ENCODE assay signal across 8 cellular contexts in genomic region chr7:22499888-22500689, GRCh38. TPM values are rescaled to one million over a fixed set of nuclear protein-coding genes. Genes with fewer than 3 reads are reported as not detected.
DNase-seq lines count a peak whose midpoint lies in the region; ATAC-seq and TF ChIP-seq lines count a peak whose summit lies in the region.
"Not testable (repeated sequence)": the region's sequence is repeated elsewhere in the genome, so short reads cannot be mapped to it uniquely, and the experiment has no call there.

STEAP1B (minus strand) TSS chr7:22500188; CDS start chr7:22494855, 5,333 bp downstream.

- not testable (repeated sequence) for H3K9ac ChIP-seq in parathyroid adenoma

- H3K36me3 ChIP-seq in GM06990 (ENCODE audit: control insufficient read depth, insufficient read depth, low read length); HEK293 (ENCODE audit: control insufficient read depth in 2 of 2, insufficient read depth in 1 of 2, low read length in 2 of 2); adrenal gland (replicated peaks in 1 of 2); heart left ventricle; parathyroid adenoma (ENCODE audit: control insufficient read depth, insufficient read depth, low read length); suprapubic skin: not testable (repeated sequence)

- H3K27me3 ChIP-seq in GM06990 (replicated peaks; ENCODE audit: control insufficient read depth, insufficient read depth, low read length); adrenal gland; parathyroid adenoma (ENCODE audit: control insufficient read depth, insufficient read depth, low read length); suprapubic skin: not testable (repeated sequence)
- H3K27me3 ChIP-seq in heart left ventricle: peaks cover 0 to 12% (median 0%) of the 10 kb centered on the region in 9 donors

- intact Hi-C loops in adrenal gland (cut with DNase I); heart left ventricle (cut with DNase I): not testable (repeated sequence)

- peak; percentile 81 for TF ChIP-seq CTCF in GM06990 (IDR thresholded peaks at IDR 0.05; ENCODE audit: insufficient read depth, low read length, poor library complexity, severe bottlenecking)
- TF ChIP-seq CTCF in HEK293 (tag by site-specific recombination; IDR thresholded peaks at IDR 0.05): not testable (repeated sequence)
- peak; percentile 86 for TF ChIP-seq CTCF in LNCaP clone FGC (IDR thresholded peaks at IDR 0.05; ENCODE audit: control insufficient read depth, extremely low read depth, insufficient read depth)
- peak; percentile 27 to 73 (median 59) for TF ChIP-seq CTCF in adrenal gland (IDR thresholded peaks at IDR 0.05)
- TF ChIP-seq CTCF in heart left ventricle (IDR thresholded peaks at IDR 0.05): peak; percentile 67 to 93 (median 81)
- peak; percentile 38 for TF ChIP-seq CTCF in parathyroid adenoma (IDR thresholded peaks at IDR 0.05)
- TF ChIP-seq CTCF in suprapubic skin (IDR thresholded peaks at IDR 0.05): peak; percentile 29 to 92

- not testable (repeated sequence) for H3K9me3 ChIP-seq in HEK293 (ENCODE audit: control insufficient read depth, insufficient read depth, low read depth, low read length); adrenal gland (replicated peaks in 1 of 3); heart left ventricle; parathyroid adenoma (ENCODE audit: control insufficient read depth, low read length); suprapubic skin

- H3K4me1 ChIP-seq in HEK293 (ENCODE audit: control insufficient read depth, insufficient read depth, low read length); adrenal gland (replicated peaks in 1 of 2); heart left ventricle; parathyroid adenoma; suprapubic skin: not testable (repeated sequence)

- not testable (repeated sequence) for TF ChIP-seq POLR2A in adrenal gland (IDR thresholded peaks at IDR 0.05); heart left ventricle (IDR thresholded peaks at IDR 0.05); suprapubic skin (IDR thresholded peaks at IDR 0.05)

- CTCF ChIA-PET in HEK293 (lab: Yijun Ruan, JAX): interaction anchor here (0.6 to 3.0 kb wide), 7 partner anchors 10 to 1401 kb away, joined by 3 to 25 read pairs (median 3); no protein-coding TSS in a partner anchor

- POLR2A ChIA-PET in HEK293 (lab: Yijun Ruan, JAX): not testable (repeated sequence)

- H3K27ac ChIP-seq in HEK293 (ENCODE audit: extremely low read depth, low read depth, low read length); adrenal gland; heart left ventricle; parathyroid adenoma; suprapubic skin: not testable (repeated sequence)

- H3K79me2 ChIP-seq in parathyroid adenoma: not testable (repeated sequence)

- 7 to 24% (median 12%) methylated on average over 12 to 55 of the region's 55 CpGs for WGBS in adrenal gland, 4 donors
- 7 to 17% (median 10%) methylated on average over 26 to 55 of the region's 55 CpGs for WGBS in heart left ventricle, 4 donors
- WGBS in suprapubic skin: 13% methylated on average over 20 of the region's 55 CpGs

- TF ChIP-seq EP300 in suprapubic skin (IDR thresholded peaks at IDR 0.05): not testable (repeated sequence)

- not testable (repeated sequence) for H3K4me2 ChIP-seq in parathyroid adenoma (ENCODE audit: low read length)

- peak; percentile 73 to 99 (median 96) for ATAC-seq in heart left ventricle

- H2AFZ ChIP-seq in parathyroid adenoma: peak within 1 kb of the TSS; percentile 38

- H3K4me3 ChIP-seq in GM06990 (replicated peaks; ENCODE audit: low read depth, low read length); LNCaP clone FGC (ENCODE audit: low read depth, low read length); parathyroid adenoma (ENCODE audit: low read depth, low read length): not testable (repeated sequence)
- peak within 1 kb of the TSS; percentile 14 for H3K4me3 ChIP-seq in HEK293 (ENCODE audit: low read depth, low read length)
- peak within 1 kb of the TSS in 1 of 4 donors; percentile 43 for H3K4me3 ChIP-seq in adrenal gland
- peak within 1 kb of the TSS in 11 of 12 donors; percentile 2 to 50 (median 40) for H3K4me3 ChIP-seq in heart left ventricle
- H3K4me3 ChIP-seq in suprapubic skin: peak within 1 kb of the TSS; percentile 41

- peak; percentile 88 for DNase-seq in GM06990 (ENCODE audit: extremely low read depth, insufficient read length)
- DNase-seq in LNCaP clone FGC (ENCODE audit: low read depth): peak; percentile 41
- DNase-seq in T-helper 1 cell: peak; percentile 53 to 82 (median 68)
- DNase-seq in adrenal gland: peak; percentile 60 to 85 (median 76)
- peak; percentile 77 to 94 (median 85) for DNase-seq in heart left ventricle
- peak; percentile 87 to 90 for DNase-seq in suprapubic skin (ENCODE audit: low spot score in 2 of 2)

TF ChIP-seq in HEK293, 187 proteins besides CTCF, POLR2A, EP300 and RAD21:
- TF ChIP-seq, protein P1, sequence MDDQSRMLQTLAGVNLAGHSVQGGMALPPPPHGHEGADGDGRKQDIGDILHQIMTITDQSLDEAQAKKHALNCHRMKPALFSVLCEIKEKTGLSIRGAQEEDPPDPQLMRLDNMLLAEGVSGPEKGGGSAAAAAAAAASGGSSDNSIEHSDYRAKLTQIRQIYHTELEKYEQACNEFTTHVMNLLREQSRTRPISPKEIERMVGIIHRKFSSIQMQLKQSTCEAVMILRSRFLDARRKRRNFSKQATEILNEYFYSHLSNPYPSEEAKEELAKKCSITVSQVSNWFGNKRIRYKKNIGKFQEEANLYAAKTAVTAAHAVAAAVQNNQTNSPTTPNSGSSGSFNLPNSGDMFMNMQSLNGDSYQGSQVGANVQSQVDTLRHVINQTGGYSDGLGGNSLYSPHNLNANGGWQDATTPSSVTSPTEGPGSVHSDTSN (CRISPR knock-in tag; IDR thresholded peaks at IDR 0.05): peak; percentile 57; the same call in 1 of the 2 replicates
- peak; percentile 37; the same call in 1 of the 2 replicates for TF ChIP-seq ZBTB6 (tag by site-specific recombination; IDR thresholded peaks at IDR 0.05)
TF ChIP-seq in HEK293: peak in this region for 2; not testable (repeated sequence) for 185.

RNA-seq across cellular contexts. Expression of gene STEAP1B, which starts in this region (rescaled TPM):
- total RNA-seq in adrenal gland: 1 to 10 TPM in 2 of 8 donors, under 1 TPM in 4, not detected in 2; 0.41 to 2.1 (median 0.94) TPM
- polyA plus RNA-seq in adrenal gland: under 1 TPM; 0.20 to 0.40 (median 0.24) TPM
- 1 to 10 TPM in 1 of 9 donors, under 1 TPM in 6, not detected in 2; 0.26 to 1.7 (median 0.52) TPM for total RNA-seq in heart left ventricle
- polyA plus RNA-seq in heart left ventricle: under 1 TPM; 0.32 to 0.46 TPM
- under 1 TPM in 1 of 4 donors, not detected in 3; 0.64 TPM for total RNA-seq in suprapubic skin

Comparison
In these comparisons a context has a peak if more than half of its experiments do, and no peak if none do; other contexts are left out.
1. Peak in DNase-seq and H3K4me3 ChIP-seq in suprapubic skin; RNA of the gene not detected or under 1 TPM.